Comparison of ENCODE assay signal across 8 cellular contexts in genomic region chr1:171484760-171485374, GRCh38. TPM values are rescaled to one million over a fixed set of nuclear protein-coding genes. Genes with fewer than 3 reads are reported as not detected.
DNase-seq lines count a peak whose midpoint lies in the region; ATAC-seq and TF ChIP-seq lines count a peak whose summit lies in the region.

No MANE protein-coding gene starts in this region.

- H3K27me3 ChIP-seq in thyroid gland: no peaks in the 10 kb centered on the region

- intact Hi-C loops in left colon (cut with DNase I, micrococcal nuclease): no loop called here
- intact Hi-C loops in thyroid gland (cut with DNase I): no loop called here

- TF ChIP-seq POLR2A in thyroid gland (IDR thresholded peaks at IDR 0.05): no peak

- TF ChIP-seq CTCF in GM13977 (IDR thresholded peaks at IDR 0.05; ENCODE audit: extremely low read depth, insufficient read depth, missing control alignments) (no peak), astrocyte of the cerebellum (IDR thresholded peaks at IDR 0.05; ENCODE audit: low read depth, low read length, missing control alignments) (no peak), thyroid gland (IDR thresholded peaks at IDR 0.05) (peak in 2 of 6 experiments; percentile 35 to 87)

- H3K27ac ChIP-seq in thyroid gland: peak overlapping the region; percentile 98 to 100 (median 99)

- 38 to 42% methylated on average over 6 of the region's 6 CpGs for WGBS in thyroid gland, 2 donors

- DNase-seq in GM13977 (ENCODE audit: low spot score): peak; percentile 55
- no peak for DNase-seq in Jurkat, Clone E6-1 (ENCODE audit: low read depth, low spot score)
- DNase-seq in astrocyte of the cerebellum (ENCODE audit: low read depth): no peak
- DNase-seq in left colon: no peak
- DNase-seq in thyroid gland: no peak
- no peak for DNase-seq in effector CD8-positive, alpha-beta T cell (lab: John Stamatoyannopoulos, UW)
- no peak for DNase-seq in superior temporal gyrus (ENCODE audit: extremely low spot score)

- H3K4me3 ChIP-seq in Jurkat, Clone E6-1 (ENCODE audit: low read length): peak overlapping the region; percentile 94
- H3K4me3 ChIP-seq in astrocyte of the cerebellum (ENCODE audit: low read depth, low read length): peak overlapping the region; percentile 100
- peak overlapping the region in 2 of 3 donors; percentile 56 to 96 for H3K4me3 ChIP-seq in thyroid gland (replicated peaks in 1 of 3)

- in situ Hi-C loops in GM13977 (cut with MboI; ENCODE audit: low pct_unique_long_range_greater_than_20kb, low sequenced_read_pairs, unreplicated experiment): no loop called here
- in situ Hi-C loops in astrocyte of the cerebellum (cut with HindIII; ENCODE audit: low sequenced_read_pairs): no loop called here

- H3K4me1 ChIP-seq in thyroid gland: peaks cover 23 to 30% of the 10 kb centered on the region in 2 donors

- ATAC-seq in GM21723 (IDR thresholded peaks at IDR 0.05; ENCODE audit: unreplicated experiment) (peak; percentile 70), left colon (peak; percentile 56)

- no peaks in the 10 kb centered on the region for H3K9me3 ChIP-seq in thyroid gland

- no peaks in the 10 kb centered on the region for H3K36me3 ChIP-seq in thyroid gland

RNA-seq across cellular contexts. Expression of gene PRRC2C, which starts 0.5 kb away (rescaled TPM):
- 44.3 TPM for polyA plus RNA-seq in Jurkat, Clone E6-1 (2012; ENCODE audit: insufficient read depth, insufficient read length)
- 100 to 1,000 TPM; 122 to 144 TPM for total RNA-seq in left colon
- 100 to 1,000 TPM in 1 of 4 donors, 10 to 100 TPM in 3; 70.0 to 278 (median 81.4) TPM for total RNA-seq in thyroid gland
